ENCODE assay signal across 1 cellular context in genomic region chr1:24415334-24415909, GRCh38.
TF ChIP-seq lines count a peak whose summit lies in the region.

Gene NIPAL3 (plus strand): TSS chr1:24415802. CDS start chr1:24419548, 3,746 bp downstream.

TF ChIP-seq in K562, 482 proteins besides CTCF, POLR2A, EP300 and RAD21 (continued from another document and continues in another):
- TF ChIP-seq KDM1A (IDR thresholded peaks at IDR 0.05) (peak in 1 of 2 experiments; percentile 63; a peak in 1 of 4 replicates), SPI1 (IDR thresholded peaks at IDR 0.05; ENCODE audit: borderline replicate concordance, low read depth, low read length) (no peak), HMGXB4 (CRISPR knock-in tag; IDR thresholded peaks at IDR 0.05) (peak; percentile 67; the same call in 1 of the 2 replicates), WHSC1 (IDR thresholded peaks at IDR 0.05; ENCODE audit: low read length) (peak; percentile 95), C11orf30 (IDR thresholded peaks at IDR 0.05; ENCODE audit: low read depth) (peak; percentile 58; the same call in 1 of the 2 replicates), FOXK2 (conservative IDR thresholded peaks at IDR 0.05 in 1 of 2, IDR thresholded peaks at IDR 0.05 in 1 of 2; ENCODE audit: low read depth in 2 of 2) (peak; percentile 86 to 94), HNRNPLL (IDR thresholded peaks at IDR 0.05; ENCODE audit: low read depth, low read length, poor library complexity, severe bottlenecking) (no peak), FOXA3 (CRISPR knock-in tag; conservative IDR thresholded peaks at IDR 0.05 in 1 of 2, IDR thresholded peaks at IDR 0.05 in 1 of 2) (no peak), RUNX1 (IDR thresholded peaks at IDR 0.05; ENCODE audit: low read depth) (no peak), BRF1 (IDR thresholded peaks at IDR 0.05; ENCODE audit: borderline replicate concordance, extremely low read depth, insufficient read length) (no peak), GATA2 (CRISPR knock-in tag; IDR thresholded peaks at IDR 0.05) (no peak), ZNF12 (CRISPR knock-in tag; IDR thresholded peaks at IDR 0.05) (no peak), POLR2AphosphoS5 (IDR thresholded peaks at IDR 0.05; ENCODE audit: control insufficient read depth, insufficient read depth, low read depth, low read length) (peak; percentile 38; the same call in 1 of the 2 replicates), ATF7 (IDR thresholded peaks at IDR 0.05) (peak; percentile 69), PML (IDR thresholded peaks at IDR 0.05; ENCODE audit: low read length) (peak; percentile 12; the same call in 1 of the 2 replicates), CBFA2T3 (IDR thresholded peaks at IDR 0.05) (peak; percentile 5; the same call in 1 of the 2 replicates), CBFB (CRISPR knock-in tag; IDR thresholded peaks at IDR 0.05) (no peak), ZBTB7A (IDR thresholded peaks at IDR 0.05; ENCODE audit: borderline replicate concordance, control insufficient read depth, low read depth, low read length) (peak; percentile 74; the same call in 1 of the 2 replicates), PBX2 (CRISPR knock-in tag; IDR thresholded peaks at IDR 0.05; ENCODE audit: low read depth) (peak; percentile 99), PBX2 (tag; conservative IDR thresholded peaks at IDR 0.05; ENCODE audit: low read depth) (peak; percentile 100)
- TF ChIP-seq, protein P1, sequence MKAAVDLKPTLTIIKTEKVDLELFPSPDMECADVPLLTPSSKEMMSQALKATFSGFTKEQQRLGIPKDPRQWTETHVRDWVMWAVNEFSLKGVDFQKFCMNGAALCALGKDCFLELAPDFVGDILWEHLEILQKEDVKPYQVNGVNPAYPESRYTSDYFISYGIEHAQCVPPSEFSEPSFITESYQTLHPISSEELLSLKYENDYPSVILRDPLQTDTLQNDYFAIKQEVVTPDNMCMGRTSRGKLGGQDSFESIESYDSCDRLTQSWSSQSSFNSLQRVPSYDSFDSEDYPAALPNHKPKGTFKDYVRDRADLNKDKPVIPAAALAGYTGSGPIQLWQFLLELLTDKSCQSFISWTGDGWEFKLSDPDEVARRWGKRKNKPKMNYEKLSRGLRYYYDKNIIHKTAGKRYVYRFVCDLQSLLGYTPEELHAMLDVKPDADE (conservative IDR thresholded peaks at IDR 0.05; ENCODE audit: control insufficient read depth, low read depth, low read length) = peak; percentile 69; the same call in 1 of the 2 replicates
- TF ChIP-seq, protein P2, sequence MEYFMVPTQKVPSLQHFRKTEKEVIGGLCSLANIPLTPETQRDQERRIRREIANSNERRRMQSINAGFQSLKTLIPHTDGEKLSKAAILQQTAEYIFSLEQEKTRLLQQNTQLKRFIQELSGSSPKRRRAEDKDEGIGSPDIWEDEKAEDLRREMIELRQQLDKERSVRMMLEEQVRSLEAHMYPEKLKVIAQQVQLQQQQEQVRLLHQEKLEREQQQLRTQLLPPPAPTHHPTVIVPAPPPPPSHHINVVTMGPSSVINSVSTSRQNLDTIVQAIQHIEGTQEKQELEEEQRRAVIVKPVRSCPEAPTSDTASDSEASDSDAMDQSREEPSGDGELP (CRISPR knock-in tag; IDR thresholded peaks at IDR 0.05; ENCODE audit: borderline replicate concordance) = peak; percentile 90
- TF ChIP-seq, protein P3, sequence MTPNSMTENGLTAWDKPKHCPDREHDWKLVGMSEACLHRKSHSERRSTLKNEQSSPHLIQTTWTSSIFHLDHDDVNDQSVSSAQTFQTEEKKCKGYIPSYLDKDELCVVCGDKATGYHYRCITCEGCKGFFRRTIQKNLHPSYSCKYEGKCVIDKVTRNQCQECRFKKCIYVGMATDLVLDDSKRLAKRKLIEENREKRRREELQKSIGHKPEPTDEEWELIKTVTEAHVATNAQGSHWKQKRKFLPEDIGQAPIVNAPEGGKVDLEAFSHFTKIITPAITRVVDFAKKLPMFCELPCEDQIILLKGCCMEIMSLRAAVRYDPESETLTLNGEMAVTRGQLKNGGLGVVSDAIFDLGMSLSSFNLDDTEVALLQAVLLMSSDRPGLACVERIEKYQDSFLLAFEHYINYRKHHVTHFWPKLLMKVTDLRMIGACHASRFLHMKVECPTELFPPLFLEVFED (CRISPR knock-in tag; conservative IDR thresholded peaks at IDR 0.05) = no peak
- TF ChIP-seq, protein P4, sequence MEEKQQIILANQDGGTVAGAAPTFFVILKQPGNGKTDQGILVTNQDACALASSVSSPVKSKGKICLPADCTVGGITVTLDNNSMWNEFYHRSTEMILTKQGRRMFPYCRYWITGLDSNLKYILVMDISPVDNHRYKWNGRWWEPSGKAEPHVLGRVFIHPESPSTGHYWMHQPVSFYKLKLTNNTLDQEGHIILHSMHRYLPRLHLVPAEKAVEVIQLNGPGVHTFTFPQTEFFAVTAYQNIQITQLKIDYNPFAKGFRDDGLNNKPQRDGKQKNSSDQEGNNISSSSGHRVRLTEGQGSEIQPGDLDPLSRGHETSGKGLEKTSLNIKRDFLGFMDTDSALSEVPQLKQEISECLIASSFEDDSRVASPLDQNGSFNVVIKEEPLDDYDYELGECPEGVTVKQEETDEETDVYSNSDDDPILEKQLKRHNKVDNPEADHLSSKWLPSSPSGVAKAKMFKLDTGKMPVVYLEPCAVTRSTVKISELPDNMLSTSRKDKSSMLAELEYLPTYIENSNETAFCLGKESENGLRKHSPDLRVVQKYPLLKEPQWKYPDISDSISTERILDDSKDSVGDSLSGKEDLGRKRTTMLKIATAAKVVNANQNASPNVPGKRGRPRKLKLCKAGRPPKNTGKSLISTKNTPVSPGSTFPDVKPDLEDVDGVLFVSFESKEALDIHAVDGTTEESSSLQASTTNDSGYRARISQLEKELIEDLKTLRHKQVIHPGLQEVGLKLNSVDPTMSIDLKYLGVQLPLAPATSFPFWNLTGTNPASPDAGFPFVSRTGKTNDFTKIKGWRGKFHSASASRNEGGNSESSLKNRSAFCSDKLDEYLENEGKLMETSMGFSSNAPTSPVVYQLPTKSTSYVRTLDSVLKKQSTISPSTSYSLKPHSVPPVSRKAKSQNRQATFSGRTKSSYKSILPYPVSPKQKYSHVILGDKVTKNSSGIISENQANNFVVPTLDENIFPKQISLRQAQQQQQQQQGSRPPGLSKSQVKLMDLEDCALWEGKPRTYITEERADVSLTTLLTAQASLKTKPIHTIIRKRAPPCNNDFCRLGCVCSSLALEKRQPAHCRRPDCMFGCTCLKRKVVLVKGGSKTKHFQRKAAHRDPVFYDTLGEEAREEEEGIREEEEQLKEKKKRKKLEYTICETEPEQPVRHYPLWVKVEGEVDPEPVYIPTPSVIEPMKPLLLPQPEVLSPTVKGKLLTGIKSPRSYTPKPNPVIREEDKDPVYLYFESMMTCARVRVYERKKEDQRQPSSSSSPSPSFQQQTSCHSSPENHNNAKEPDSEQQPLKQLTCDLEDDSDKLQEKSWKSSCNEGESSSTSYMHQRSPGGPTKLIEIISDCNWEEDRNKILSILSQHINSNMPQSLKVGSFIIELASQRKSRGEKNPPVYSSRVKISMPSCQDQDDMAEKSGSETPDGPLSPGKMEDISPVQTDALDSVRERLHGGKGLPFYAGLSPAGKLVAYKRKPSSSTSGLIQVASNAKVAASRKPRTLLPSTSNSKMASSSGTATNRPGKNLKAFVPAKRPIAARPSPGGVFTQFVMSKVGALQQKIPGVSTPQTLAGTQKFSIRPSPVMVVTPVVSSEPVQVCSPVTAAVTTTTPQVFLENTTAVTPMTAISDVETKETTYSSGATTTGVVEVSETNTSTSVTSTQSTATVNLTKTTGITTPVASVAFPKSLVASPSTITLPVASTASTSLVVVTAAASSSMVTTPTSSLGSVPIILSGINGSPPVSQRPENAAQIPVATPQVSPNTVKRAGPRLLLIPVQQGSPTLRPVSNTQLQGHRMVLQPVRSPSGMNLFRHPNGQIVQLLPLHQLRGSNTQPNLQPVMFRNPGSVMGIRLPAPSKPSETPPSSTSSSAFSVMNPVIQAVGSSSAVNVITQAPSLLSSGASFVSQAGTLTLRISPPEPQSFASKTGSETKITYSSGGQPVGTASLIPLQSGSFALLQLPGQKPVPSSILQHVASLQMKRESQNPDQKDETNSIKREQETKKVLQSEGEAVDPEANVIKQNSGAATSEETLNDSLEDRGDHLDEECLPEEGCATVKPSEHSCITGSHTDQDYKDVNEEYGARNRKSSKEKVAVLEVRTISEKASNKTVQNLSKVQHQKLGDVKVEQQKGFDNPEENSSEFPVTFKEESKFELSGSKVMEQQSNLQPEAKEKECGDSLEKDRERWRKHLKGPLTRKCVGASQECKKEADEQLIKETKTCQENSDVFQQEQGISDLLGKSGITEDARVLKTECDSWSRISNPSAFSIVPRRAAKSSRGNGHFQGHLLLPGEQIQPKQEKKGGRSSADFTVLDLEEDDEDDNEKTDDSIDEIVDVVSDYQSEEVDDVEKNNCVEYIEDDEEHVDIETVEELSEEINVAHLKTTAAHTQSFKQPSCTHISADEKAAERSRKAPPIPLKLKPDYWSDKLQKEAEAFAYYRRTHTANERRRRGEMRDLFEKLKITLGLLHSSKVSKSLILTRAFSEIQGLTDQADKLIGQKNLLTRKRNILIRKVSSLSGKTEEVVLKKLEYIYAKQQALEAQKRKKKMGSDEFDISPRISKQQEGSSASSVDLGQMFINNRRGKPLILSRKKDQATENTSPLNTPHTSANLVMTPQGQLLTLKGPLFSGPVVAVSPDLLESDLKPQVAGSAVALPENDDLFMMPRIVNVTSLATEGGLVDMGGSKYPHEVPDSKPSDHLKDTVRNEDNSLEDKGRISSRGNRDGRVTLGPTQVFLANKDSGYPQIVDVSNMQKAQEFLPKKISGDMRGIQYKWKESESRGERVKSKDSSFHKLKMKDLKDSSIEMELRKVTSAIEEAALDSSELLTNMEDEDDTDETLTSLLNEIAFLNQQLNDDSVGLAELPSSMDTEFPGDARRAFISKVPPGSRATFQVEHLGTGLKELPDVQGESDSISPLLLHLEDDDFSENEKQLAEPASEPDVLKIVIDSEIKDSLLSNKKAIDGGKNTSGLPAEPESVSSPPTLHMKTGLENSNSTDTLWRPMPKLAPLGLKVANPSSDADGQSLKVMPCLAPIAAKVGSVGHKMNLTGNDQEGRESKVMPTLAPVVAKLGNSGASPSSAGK (IDR thresholded peaks at IDR 0.05) = peak; percentile 86
- TF ChIP-seq, protein P5, sequence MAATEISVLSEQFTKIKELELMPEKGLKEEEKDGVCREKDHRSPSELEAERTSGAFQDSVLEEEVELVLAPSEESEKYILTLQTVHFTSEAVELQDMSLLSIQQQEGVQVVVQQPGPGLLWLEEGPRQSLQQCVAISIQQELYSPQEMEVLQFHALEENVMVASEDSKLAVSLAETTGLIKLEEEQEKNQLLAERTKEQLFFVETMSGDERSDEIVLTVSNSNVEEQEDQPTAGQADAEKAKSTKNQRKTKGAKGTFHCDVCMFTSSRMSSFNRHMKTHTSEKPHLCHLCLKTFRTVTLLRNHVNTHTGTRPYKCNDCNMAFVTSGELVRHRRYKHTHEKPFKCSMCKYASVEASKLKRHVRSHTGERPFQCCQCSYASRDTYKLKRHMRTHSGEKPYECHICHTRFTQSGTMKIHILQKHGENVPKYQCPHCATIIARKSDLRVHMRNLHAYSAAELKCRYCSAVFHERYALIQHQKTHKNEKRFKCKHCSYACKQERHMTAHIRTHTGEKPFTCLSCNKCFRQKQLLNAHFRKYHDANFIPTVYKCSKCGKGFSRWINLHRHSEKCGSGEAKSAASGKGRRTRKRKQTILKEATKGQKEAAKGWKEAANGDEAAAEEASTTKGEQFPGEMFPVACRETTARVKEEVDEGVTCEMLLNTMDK (IDR thresholded peaks at IDR 0.05; ENCODE audit: borderline replicate concordance, insufficient read depth, low read depth, low read length, poor library complexity, severe bottlenecking) = peak; percentile 76
- TF ChIP-seq, protein P6, sequence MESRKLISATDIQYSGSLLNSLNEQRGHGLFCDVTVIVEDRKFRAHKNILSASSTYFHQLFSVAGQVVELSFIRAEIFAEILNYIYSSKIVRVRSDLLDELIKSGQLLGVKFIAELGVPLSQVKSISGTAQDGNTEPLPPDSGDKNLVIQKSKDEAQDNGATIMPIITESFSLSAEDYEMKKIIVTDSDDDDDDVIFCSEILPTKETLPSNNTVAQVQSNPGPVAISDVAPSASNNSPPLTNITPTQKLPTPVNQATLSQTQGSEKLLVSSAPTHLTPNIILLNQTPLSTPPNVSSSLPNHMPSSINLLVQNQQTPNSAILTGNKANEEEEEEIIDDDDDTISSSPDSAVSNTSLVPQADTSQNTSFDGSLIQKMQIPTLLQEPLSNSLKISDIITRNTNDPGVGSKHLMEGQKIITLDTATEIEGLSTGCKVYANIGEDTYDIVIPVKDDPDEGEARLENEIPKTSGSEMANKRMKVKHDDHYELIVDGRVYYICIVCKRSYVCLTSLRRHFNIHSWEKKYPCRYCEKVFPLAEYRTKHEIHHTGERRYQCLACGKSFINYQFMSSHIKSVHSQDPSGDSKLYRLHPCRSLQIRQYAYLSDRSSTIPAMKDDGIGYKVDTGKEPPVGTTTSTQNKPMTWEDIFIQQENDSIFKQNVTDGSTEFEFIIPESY (CRISPR knock-in tag; IDR thresholded peaks at IDR 0.05) = 0 out of 2 replicates have a peak, but pooled peaks have one; percentile 12
- TF ChIP-seq, protein P7, sequence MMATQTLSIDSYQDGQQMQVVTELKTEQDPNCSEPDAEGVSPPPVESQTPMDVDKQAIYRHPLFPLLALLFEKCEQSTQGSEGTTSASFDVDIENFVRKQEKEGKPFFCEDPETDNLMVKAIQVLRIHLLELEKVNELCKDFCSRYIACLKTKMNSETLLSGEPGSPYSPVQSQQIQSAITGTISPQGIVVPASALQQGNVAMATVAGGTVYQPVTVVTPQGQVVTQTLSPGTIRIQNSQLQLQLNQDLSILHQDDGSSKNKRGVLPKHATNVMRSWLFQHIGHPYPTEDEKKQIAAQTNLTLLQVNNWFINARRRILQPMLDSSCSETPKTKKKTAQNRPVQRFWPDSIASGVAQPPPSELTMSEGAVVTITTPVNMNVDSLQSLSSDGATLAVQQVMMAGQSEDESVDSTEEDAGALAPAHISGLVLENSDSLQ (IDR thresholded peaks at IDR 0.05) = peak; percentile 100
